1 cellular context compared by ENCODE assay signal in genomic region chr20:53763707-53764415, GRCh38.
TF ChIP-seq lines count a peak whose summit lies in the region.

No MANE protein-coding gene starts in this region.

TF ChIP-seq in H1, 55 proteins besides CTCF, POLR2A, EP300 and RAD21 (continued from another document):
- TF ChIP-seq, protein P1, sequence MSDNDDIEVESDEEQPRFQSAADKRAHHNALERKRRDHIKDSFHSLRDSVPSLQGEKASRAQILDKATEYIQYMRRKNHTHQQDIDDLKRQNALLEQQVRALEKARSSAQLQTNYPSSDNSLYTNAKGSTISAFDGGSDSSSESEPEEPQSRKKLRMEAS (IDR thresholded peaks at IDR 0.05) = peak; percentile 85
- TF ChIP-seq BCL11A (IDR thresholded peaks at IDR 0.05; ENCODE audit: low read depth in 2 of 2, low read length in 2 of 2) (no peak), HDAC6 (IDR thresholded peaks at IDR 0.05; ENCODE audit: low read depth, low read length) (no peak), TCF12 (IDR thresholded peaks at IDR 0.05; ENCODE audit: low read depth, low read length) (no peak), ATF2 (IDR thresholded peaks at IDR 0.05; ENCODE audit: low read length) (peak; percentile 92)
TF ChIP-seq in H1: peak in this region for 10.
